Comparison of ENCODE assay signal across 8 cellular contexts in genomic region chr20:44966030-44966961, GRCh38. TPM values are rescaled to one million over a fixed set of nuclear protein-coding genes. Genes with fewer than 3 reads are reported as not detected.
A peak's percentile ranks its signal among the peaks of the same experiment; 100 is the strongest.
DNase-seq lines count a peak whose midpoint lies in the region; ATAC-seq and TF ChIP-seq lines count a peak whose summit lies in the region.

STK4 (plus strand) TSS chr20:44966512; CDS start chr20:44966569, 57 bp downstream.

- DNase-seq in NCI-H128 (lab: John Stamatoyannopoulos, UW; ENCODE audit: unreplicated experiment): peak; percentile 90
- DNase-seq in activated naive CD8-positive, alpha-beta T cell treated with anti-CD3 and anti-CD28 coated beads, Interleukin-2, amount 50 U/mL, for 16 hours (ENCODE audit: low read depth, low spot score): peak; percentile 88
- DNase-seq in Right ventricle myocardium superior: peak; percentile 97
- DNase-seq in trophoblast cell: peak; percentile 94 to 97
- peak; percentile 97 for DNase-seq in transverse colon

- ATAC-seq in HG02678 (IDR thresholded peaks at IDR 0.05; ENCODE audit: unreplicated experiment) (peak; percentile 76), Right ventricle myocardium superior (ENCODE audit: poor library complexity) (peak; percentile 99)

- intact Hi-C loops in Right ventricle myocardium superior (cut with DNase I) (no loop called here), transverse colon (cut with DNase I; ENCODE audit: low total_unique reads) (no loop called here)

- H4K91ac ChIP-seq in trophoblast cell (ENCODE audit: low read depth, low read length): peak within 1 kb of the TSS; percentile 83

- H3K36me3 ChIP-seq in SU-DHL-6 (ENCODE audit: low read length) (no peaks in the 10 kb centered on the region), trophoblast cell (ENCODE audit: control insufficient read depth in 1 of 2, insufficient read depth in 2 of 2, low read length in 2 of 2) (no peaks in the 10 kb centered on the region), transverse colon (no peaks in the 10 kb centered on the region)

- H2AFZ ChIP-seq in SU-DHL-6 (ENCODE audit: low read depth, low read length, severe bottlenecking): peak within 1 kb of the TSS; percentile 78
- H2AFZ ChIP-seq in trophoblast cell (ENCODE audit: insufficient read depth, low read length, poor library complexity): peak within 1 kb of the TSS; percentile 89

- H3K79me1 ChIP-seq in trophoblast cell (ENCODE audit: low read length): peaks cover 8% of the 10 kb centered on the region

- peaks cover 8 to 10% of the 10 kb centered on the region in 2 experiments for H3K4me1 ChIP-seq in trophoblast cell (ENCODE audit: control insufficient read depth in 1 of 2, insufficient read depth in 2 of 2, low read length in 2 of 2)
- H3K4me1 ChIP-seq in transverse colon: peaks cover 0 to 45% (median 20%) of the 10 kb centered on the region in 4 donors

- peak within 1 kb of the TSS; percentile 86 for H3K14ac ChIP-seq in trophoblast cell (ENCODE audit: low read length)

- H4K12ac ChIP-seq in trophoblast cell (ENCODE audit: low read depth, low read length): peak within 1 kb of the TSS; percentile 94

- peak; percentile 96 for TF ChIP-seq POLR2A in transverse colon (IDR thresholded peaks at IDR 0.05)

- peak; percentile 65 for TF ChIP-seq CTCF in GM12872 (IDR thresholded peaks at IDR 0.05; ENCODE audit: insufficient read depth, low read depth, low read length)
- peak; percentile 42 for TF ChIP-seq CTCF in SU-DHL-6 (IDR thresholded peaks at IDR 0.05; ENCODE audit: insufficient read depth, low read length, poor library complexity, severe bottlenecking)
- TF ChIP-seq CTCF in transverse colon (IDR thresholded peaks at IDR 0.05): peak; percentile 37 to 69 (median 53)

- H3K18ac ChIP-seq in trophoblast cell (ENCODE audit: low read length): peak within 1 kb of the TSS; percentile 80

- TF ChIP-seq EP300 in transverse colon (IDR thresholded peaks at IDR 0.05; ENCODE audit: low read depth): no peak

- H3K4ac ChIP-seq in trophoblast cell (ENCODE audit: low read depth, low read length): peak within 1 kb of the TSS; percentile 74

- no peaks in the 10 kb centered on the region for H3K9me2 ChIP-seq in SU-DHL-6 (replicated peaks; ENCODE audit: insufficient read depth, low read length)

- H3K9me3 ChIP-seq in SU-DHL-6 (ENCODE audit: insufficient read depth, low read length) (no peaks in the 10 kb centered on the region), trophoblast cell (ENCODE audit: insufficient read depth, low read depth, low read length) (peaks cover 2% of the 10 kb centered on the region), transverse colon (no peaks in the 10 kb centered on the region)

- H3K27ac ChIP-seq in SU-DHL-6 (ENCODE audit: low read depth, low read length) (peak within 1 kb of the TSS; percentile 81), trophoblast cell (ENCODE audit: low read depth, low read length) (peak within 1 kb of the TSS; percentile 59), transverse colon (peak within 1 kb of the TSS; percentile 90 to 94 (median 92))

- H4K8ac ChIP-seq in trophoblast cell (ENCODE audit: low read depth, low read length): peak within 1 kb of the TSS; percentile 91

- H3K79me2 ChIP-seq in SU-DHL-6 (ENCODE audit: insufficient read depth, low read length): peaks cover 50% of the 10 kb centered on the region
- peaks cover 13% of the 10 kb centered on the region for H3K79me2 ChIP-seq in trophoblast cell (ENCODE audit: control insufficient read depth, insufficient read depth, low read length, poor library complexity)

- no peak within 1 kb of the TSS for H3K23ac ChIP-seq in trophoblast cell (ENCODE audit: low read length)

- H3K27me3 ChIP-seq in SU-DHL-6 (ENCODE audit: low read length) (no peaks in the 10 kb centered on the region), trophoblast cell (ENCODE audit: insufficient read depth, low read length) (no peaks in the 10 kb centered on the region), transverse colon (no peaks in the 10 kb centered on the region)

- H3K9ac ChIP-seq in SU-DHL-6 (ENCODE audit: low read length) (peak within 1 kb of the TSS; percentile 96), trophoblast cell (ENCODE audit: low read length) (peak within 1 kb of the TSS; percentile 80)

- H3K4me2 ChIP-seq in SU-DHL-6 (ENCODE audit: low read depth, low read length, poor library complexity, severe bottlenecking) (peak within 1 kb of the TSS; percentile 88), trophoblast cell (ENCODE audit: low read length) (peak within 1 kb of the TSS; percentile 71)

- WGBS in trophoblast cell (ENCODE audit: extremely low coverage, insufficient coverage, insufficient read length): no CpG with 5 or more reads among the region's 68 CpGs
- 0 to 1% methylated on average over 5 to 66 of the region's 68 CpGs for WGBS in transverse colon (ENCODE audit: low coverage in 1 of 2), 2 donors

- H3K4me3 ChIP-seq in SU-DHL-6 (ENCODE audit: insufficient read depth, low read length, poor library complexity, severe bottlenecking): peak within 1 kb of the TSS; percentile 95
- peak within 1 kb of the TSS; percentile 88 for H3K4me3 ChIP-seq in trophoblast cell (ENCODE audit: low read depth, low read length)
- H3K4me3 ChIP-seq in transverse colon: peak within 1 kb of the TSS; percentile 70 to 97 (median 80)

- H3F3A ChIP-seq in SU-DHL-6 (ENCODE audit: insufficient read depth): peaks cover 39% of the 10 kb centered on the region

- peak within 1 kb of the TSS; percentile 50 for H2AK5ac ChIP-seq in trophoblast cell (ENCODE audit: low read length)

- H2BK120ac ChIP-seq in trophoblast cell (ENCODE audit: insufficient read depth, low read length, poor library complexity): peak within 1 kb of the TSS; percentile 91

- peak within 1 kb of the TSS; percentile 85 for H2BK5ac ChIP-seq in trophoblast cell (ENCODE audit: low read depth, low read length, poor library complexity)

- peaks cover 6% of the 10 kb centered on the region; the same call in 1 of the 2 replicates for H4K20me1 ChIP-seq in SU-DHL-6 (ENCODE audit: low read depth, low read length)

- in situ Hi-C loops in transverse colon (cut with MboI; ENCODE audit: low pct_ligation_motif_present in 1 of 4, low pct_unique_long_range_greater_than_20kb in 1 of 4, low sequenced_read_pairs in 3 of 4): no loop called here

- H2BK12ac ChIP-seq in trophoblast cell (ENCODE audit: low read length): no peak within 1 kb of the TSS

RNA-seq across cellular contexts. Expression of gene STK4, which starts in this region (rescaled TPM):
- total RNA-seq in Right ventricle myocardium superior: 8.9 TPM
- 13.2 and 14.0 TPM in 2 replicates for polyA plus RNA-seq in trophoblast cell (2013)
- total RNA-seq in transverse colon: 10 to 100 TPM; 30.3 to 78.1 (median 38.3) TPM

Comparison
In these comparisons a context has a peak if more than half of its experiments do, and no peak if none do; other contexts are left out.
1. Peak in every context shown above with its lines: DNase-seq, ATAC-seq, H3K4me3 ChIP-seq and H3K27ac ChIP-seq.